17 cellular contexts compared by ENCODE assay signal in genomic region chr9:136701665-136702048, GRCh38. TPM values are rescaled to one million over a fixed set of nuclear protein-coding genes. Genes with fewer than 3 reads are reported as not detected.
A peak's percentile ranks its signal among the peaks of the same experiment; 100 is the strongest.
DNase-seq lines count a peak whose midpoint lies in the region; ATAC-seq and TF ChIP-seq lines count a peak whose summit lies in the region.
"Had no signal": no experiment of that assay in that cellular context is flagged by ENCODE, and none has a peak within 500 bp of the region (broad histone marks: within the 10 kb centered on the region; RNA-seq: fewer than 3 reads in every experiment).

No MANE protein-coding gene starts in this region.

- no peak for DNase-seq in activated T-cell treated with anti-CD3 and anti-CD28 coated beads, Interleukin-2, amount 50 U/mL, for 72 hours
- DNase-seq in activated T-cell treated with anti-CD3 and anti-CD28 coated beads for 4 hours: no peak
- no peak for DNase-seq in activated naive CD8-positive, alpha-beta T cell treated with anti-CD3 and anti-CD28 coated beads, Interleukin-2, amount 50 U/mL, for 24 hours
- no peak for DNase-seq in SKM-1 treated with dmso at 0.1 percent for 144 hours (lab: John Stamatoyannopoulos, UW; ENCODE audit: unreplicated experiment)
- no peak for DNase-seq in GM13976 (ENCODE audit: low spot score)
- DNase-seq in Caco-2: no peak
- DNase-seq: brain microvascular endothelial cell, DMS79 treated with DMSO at 0.1 percent for 48 hours, foreskin keratinocyte, midbrain had no signal

- POLR2A ChIA-PET in Caco-2 (lab: Charles Lee): no interaction called here

- H3K9ac ChIP-seq in HUES64 (ENCODE audit: low read depth, low read length) (no peak overlapping the region), parathyroid adenoma (no peak overlapping the region)

- peak overlapping the region; percentile 70 for H2AFZ ChIP-seq in parathyroid adenoma

- peak overlapping the region; percentile 81 to 92 for H3K4me3 Mint-ChIP-seq in activated T-cell treated with anti-CD3 and anti-CD28 coated beads, Interleukin-2, amount 50 U/mL, for 72 hours
- H3K4me3 Mint-ChIP-seq in activated naive CD8-positive, alpha-beta T cell treated with anti-CD3 and anti-CD28 coated beads, Interleukin-2, amount 50 U/mL, for 24 hours: peak overlapping the region; percentile 77
- no peak overlapping the region for H3K4me3 Mint-ChIP-seq in Caco-2 (ENCODE audit: unreplicated experiment)
- H3K4me3 Mint-ChIP-seq: type B pancreatic cell had no signal

- H3K36me3 ChIP-seq in HUES64 (ENCODE audit: insufficient read depth, low read length) (no peaks in the 10 kb centered on the region), parathyroid adenoma (ENCODE audit: control insufficient read depth, insufficient read depth, low read length) (no peaks in the 10 kb centered on the region), Caco-2 (ENCODE audit: control insufficient read depth, insufficient read depth, low read length) (no peaks in the 10 kb centered on the region)
- H3K36me3 ChIP-seq: brain microvascular endothelial cell, SJSA1 had no signal

- TF ChIP-seq CTCF in parathyroid adenoma (IDR thresholded peaks at IDR 0.05) (no peak), GM13976 (IDR thresholded peaks at IDR 0.05; ENCODE audit: borderline replicate concordance, control extremely low read depth, extremely low read depth, insufficient read depth, missing control alignments) (no peak), Caco-2 (IDR thresholded peaks at IDR 0.05; ENCODE audit: insufficient read depth in 1 of 2, low read depth in 1 of 2, low read length in 1 of 2, severe bottlenecking in 1 of 2, unreplicated experiment in 1 of 2) (no peak)

- no peaks in the 10 kb centered on the region for H3K36me3 Mint-ChIP-seq in activated T-cell treated with anti-CD3 and anti-CD28 coated beads, Interleukin-2, amount 50 U/mL, for 72 hours (ENCODE audit: insufficient read depth in 2 of 2)
- no peaks in the 10 kb centered on the region for H3K36me3 Mint-ChIP-seq in activated naive CD8-positive, alpha-beta T cell treated with anti-CD3 and anti-CD28 coated beads, Interleukin-2, amount 50 U/mL, for 24 hours (ENCODE audit: low read depth)
- peaks cover 8% of the 10 kb centered on the region for H3K36me3 Mint-ChIP-seq in Caco-2 (ENCODE audit: insufficient read depth, unreplicated experiment)
- H3K36me3 Mint-ChIP-seq: type B pancreatic cell had no signal

- in situ Hi-C loops in GM13976 (cut with MboI; ENCODE audit: low sequenced_read_pairs, unreplicated experiment): no loop called here

- no peaks in the 10 kb centered on the region for H3K9me3 Mint-ChIP-seq in activated T-cell treated with anti-CD3 and anti-CD28 coated beads, Interleukin-2, amount 50 U/mL, for 72 hours
- H3K9me3 Mint-ChIP-seq in activated naive CD8-positive, alpha-beta T cell treated with anti-CD3 and anti-CD28 coated beads, Interleukin-2, amount 50 U/mL, for 24 hours: no peaks in the 10 kb centered on the region
- no peaks in the 10 kb centered on the region for H3K9me3 Mint-ChIP-seq in Caco-2 (ENCODE audit: unreplicated experiment)
- H3K9me3 Mint-ChIP-seq: type B pancreatic cell had no signal

- no peaks in the 10 kb centered on the region for H3K79me2 ChIP-seq in parathyroid adenoma

- H3K27me3 ChIP-seq in HUES64 (ENCODE audit: insufficient read depth, low read length) (peaks cover 10% of the 10 kb centered on the region; the same call in 1 of the 2 replicates), parathyroid adenoma (ENCODE audit: control insufficient read depth, insufficient read depth, low read length) (no peaks in the 10 kb centered on the region), Caco-2 (replicated peaks; ENCODE audit: control insufficient read depth, insufficient read depth, low read length) (no peaks in the 10 kb centered on the region)

- H3K4me1 Mint-ChIP-seq in activated T-cell treated with anti-CD3 and anti-CD28 coated beads, Interleukin-2, amount 50 U/mL, for 72 hours (ENCODE audit: low read depth): peaks cover 24% of the 10 kb centered on the region
- H3K4me1 Mint-ChIP-seq in activated naive CD8-positive, alpha-beta T cell treated with anti-CD3 and anti-CD28 coated beads, Interleukin-2, amount 50 U/mL, for 24 hours: peaks cover 32% of the 10 kb centered on the region
- peaks cover 19% of the 10 kb centered on the region for H3K4me1 Mint-ChIP-seq in Caco-2 (ENCODE audit: low read depth, unreplicated experiment)

- CTCF ChIA-PET in Caco-2 (lab: Charles Lee): no interaction called here

- H3K27ac Mint-ChIP-seq in activated T-cell treated with anti-CD3 and anti-CD28 coated beads, Interleukin-2, amount 50 U/mL, for 72 hours: peak overlapping the region; percentile 71
- H3K27ac Mint-ChIP-seq in activated naive CD8-positive, alpha-beta T cell treated with anti-CD3 and anti-CD28 coated beads, Interleukin-2, amount 50 U/mL, for 24 hours: no peak overlapping the region
- H3K27ac Mint-ChIP-seq in Caco-2 (ENCODE audit: unreplicated experiment): no peak overlapping the region
- H3K27ac Mint-ChIP-seq: type B pancreatic cell had no signal

- peaks cover 31% of the 10 kb centered on the region for H3K27me3 Mint-ChIP-seq in activated T-cell treated with anti-CD3 and anti-CD28 coated beads, Interleukin-2, amount 50 U/mL, for 72 hours (ENCODE audit: low read depth)
- peaks cover 24% of the 10 kb centered on the region for H3K27me3 Mint-ChIP-seq in activated naive CD8-positive, alpha-beta T cell treated with anti-CD3 and anti-CD28 coated beads, Interleukin-2, amount 50 U/mL, for 24 hours
- no peaks in the 10 kb centered on the region for H3K27me3 Mint-ChIP-seq in Caco-2 (ENCODE audit: insufficient read depth, unreplicated experiment)
- H3K27me3 Mint-ChIP-seq: type B pancreatic cell had no signal

- no TSS peak for BruUV-seq in Caco-2 (replicated peaks; lab: Mats Ljungman, UMichigan)

- H3K4me2 ChIP-seq in parathyroid adenoma (ENCODE audit: low read length): no peak overlapping the region

- 77% methylated on average over 7 of the region's 11 CpGs for WGBS in HUES64

- H3K9me3 ChIP-seq in HUES64 (ENCODE audit: insufficient read depth, low read depth, low read length) (no peaks in the 10 kb centered on the region), parathyroid adenoma (ENCODE audit: control insufficient read depth, low read length) (no peaks in the 10 kb centered on the region), Caco-2 (no peaks in the 10 kb centered on the region)
- H3K9me3 ChIP-seq: SJSA1 had no signal

- no peak overlapping the region for H3K27ac ChIP-seq in HUES64 (ENCODE audit: low read depth, low read length)
- no peak overlapping the region for H3K27ac ChIP-seq in parathyroid adenoma
- H3K27ac ChIP-seq: brain microvascular endothelial cell, foreskin keratinocyte, SJSA1, VCaP had no signal

- peak overlapping the region; percentile 31; the same call in 1 of the 2 replicates for H3K4me3 ChIP-seq in HUES64 (ENCODE audit: low read length)
- H3K4me3 ChIP-seq in parathyroid adenoma (ENCODE audit: low read depth, low read length): no peak overlapping the region
- H3K4me3 ChIP-seq in Caco-2 (ENCODE audit: low read depth, low read length): no peak overlapping the region
- H3K4me3 ChIP-seq: SJSA1 had no signal

- H3K4me1 ChIP-seq in HUES64 (ENCODE audit: insufficient read depth, low read length) (no peaks in the 10 kb centered on the region), parathyroid adenoma (no peaks in the 10 kb centered on the region), Caco-2 (peaks cover 28% of the 10 kb centered on the region)
- H3K4me1 ChIP-seq: foreskin keratinocyte, SJSA1 had no signal

- ATAC-seq in activated T-cell treated with anti-CD3 and anti-CD28 coated beads, Interleukin-2, amount 50 U/mL, for 72 hours (replicated peaks in 1 of 2): no peak
- ATAC-seq in activated naive CD8-positive, alpha-beta T cell treated with anti-CD3 and anti-CD28 coated beads, Interleukin-2, amount 50 U/mL, for 24 hours: peak; percentile 1

- intact Hi-C loops in Caco-2 (cut with micrococcal nuclease; ENCODE audit: unreplicated experiment): no loop called here

RNA-seq across cellular contexts. Expression of gene DIPK1B, which starts 10.7 kb away (rescaled TPM):
- total RNA-seq in activated T-cell treated with anti-CD3 and anti-CD28 coated beads, Interleukin-2, amount 50 U/mL, for 72 hours: under 1 TPM; 0.67 to 0.72 TPM
- polyA plus RNA-seq in HUES64 (2013, experiment 1 of 2): 32.2 TPM
- 33.2 TPM for polyA plus RNA-seq in HUES64 (2013, experiment 2 of 2)
- total RNA-seq in Caco-2 (2022): 40.4 and 40.6 TPM in 2 replicates
- total RNA-seq: SJSA1 had no signal

RNA-seq across cellular contexts. Expression of gene AGPAT2, which starts 14.4 kb away (rescaled TPM):
- 10 to 100 TPM; 18.3 to 19.2 TPM for total RNA-seq in activated T-cell treated with anti-CD3 and anti-CD28 coated beads, Interleukin-2, amount 50 U/mL, for 72 hours
- 18.1 TPM for polyA plus RNA-seq in HUES64 (2013, experiment 1 of 2)
- 19.9 TPM for polyA plus RNA-seq in HUES64 (2013, experiment 2 of 2)
- total RNA-seq in Caco-2 (2022): 68.7 and 77.1 TPM in 2 replicates

RNA-seq across cellular contexts. Expression of gene EGFL7, which starts 38.9 kb away (rescaled TPM):
- 1 to 10 TPM in 1 of 2 donors, under 1 TPM in 1; 0.93 to 1.1 TPM for total RNA-seq in activated T-cell treated with anti-CD3 and anti-CD28 coated beads, Interleukin-2, amount 50 U/mL, for 72 hours
- 20.5 TPM for polyA plus RNA-seq in HUES64 (2013, experiment 1 of 2)
- polyA plus RNA-seq in HUES64 (2013, experiment 2 of 2): 25.2 TPM
- total RNA-seq in Caco-2 (2022): 30.2 and 30.4 TPM in 2 replicates

RNA-seq across cellular contexts. Expression of gene LCN10, which starts 41.1 kb away (rescaled TPM):
- total RNA-seq in activated T-cell treated with anti-CD3 and anti-CD28 coated beads, Interleukin-2, amount 50 U/mL, for 72 hours: under 1 TPM; 0.21 to 0.70 TPM
- polyA plus RNA-seq in HUES64 (2013, experiment 1 of 2): 0.55 TPM
- polyA plus RNA-seq in HUES64 (2013, experiment 2 of 2): 0.32 TPM
- not detected in 2 replicates for total RNA-seq in Caco-2 (2022)
- total RNA-seq: foreskin keratinocyte, M059J, SJSA1 had no signal
- polyA plus RNA-seq: foreskin keratinocyte had no signal

RNA-seq across cellular contexts. Expression of gene LCN6, which starts 46.7 kb away (rescaled TPM):
- not detected for total RNA-seq in activated T-cell treated with anti-CD3 and anti-CD28 coated beads, Interleukin-2, amount 50 U/mL, for 72 hours
- not detected for polyA plus RNA-seq in HUES64 (2013, experiment 1 of 2)
- not detected for polyA plus RNA-seq in HUES64 (2013, experiment 2 of 2)
- not detected in 2 replicates for total RNA-seq in Caco-2 (2022)
- total RNA-seq: foreskin keratinocyte, M059J, pulmonary artery endothelial cell, SJSA1 had no signal
- polyA plus RNA-seq: foreskin keratinocyte had no signal

Comparison
In these comparisons a context has a peak if more than half of its experiments do, and no peak if none do; other contexts are left out.
1. RNA of gene DIPK1B, which starts 10.7 kb away (total RNA-seq): 40.4 to 40.6 TPM in Caco-2; 0.67 to 0.72 TPM in activated T-cell treated with anti-CD3 and anti-CD28 coated beads, Interleukin-2, amount 50 U/mL, for 72 hours; every median in the first group is over 10 times any median in the second.
2. RNA of gene EGFL7, which starts 38.9 kb away (total RNA-seq): 30.2 to 30.4 TPM in Caco-2; 0.93 to 1.1 TPM in activated T-cell treated with anti-CD3 and anti-CD28 coated beads, Interleukin-2, amount 50 U/mL, for 72 hours; every median in the first group is over 10 times any median in the second.